Comparison of ENCODE assay signal across 7 cellular contexts in genomic region chr5:172772112-172772906, GRCh38. TPM values are rescaled to one million over a fixed set of nuclear protein-coding genes. Genes with fewer than 3 reads are reported as not detected.
A peak's percentile ranks its signal among the peaks of the same experiment; 100 is the strongest.
DNase-seq lines count a peak whose midpoint lies in the region; ATAC-seq and TF ChIP-seq lines count a peak whose summit lies in the region.

No MANE protein-coding gene starts in this region.

- H3K4me3 ChIP-seq in dorsolateral prefrontal cortex (peak overlapping the region; percentile 63 to 99 (median 92)), lower lobe of right lung (peak overlapping the region; percentile 91)

- peaks cover 28% of the 10 kb centered on the region for H3K36me3 ChIP-seq in lower lobe of right lung

- DNase-seq in NCI-H748 (lab: John Stamatoyannopoulos, UW; ENCODE audit: unreplicated experiment) (peak; percentile 91), dorsolateral prefrontal cortex (peak; percentile 54 to 81 (median 66)), lower lobe of right lung (peak; percentile 99)
- peak; percentile 71 to 81 for DNase-seq in activated CD4-positive, alpha-beta T cell treated with anti-CD3 and anti-CD28 coated beads, Interleukin-2, amount 50 U/mL, for 48 hours
- peak; percentile 59 to 67 (median 63) for DNase-seq in stimulated activated CD4-positive, alpha-beta T cell treated with anti-CD3 and anti-CD28 coated beads, TNF-alpha, amount 100 ng/mL, for 1 hour (ENCODE audit: low read depth in 3 of 3, low spot score in 1 of 3)

- peak; percentile 67 to 96 (median 86) for TF ChIP-seq CTCF in dorsolateral prefrontal cortex (IDR thresholded peaks at IDR 0.05 in 54 of 56, conservative IDR thresholded peaks at IDR 0.05 in 2 of 56; ENCODE audit: low read depth in 1 of 56, partially characterized antibody in 56 of 56)
- TF ChIP-seq CTCF in lower lobe of right lung (IDR thresholded peaks at IDR 0.05): peak; percentile 79

- H3K27me3 ChIP-seq in dorsolateral prefrontal cortex: no peaks in the 10 kb centered on the region
- H3K27me3 ChIP-seq in lower lobe of right lung (ENCODE audit: low read depth): no peaks in the 10 kb centered on the region

- no peaks in the 10 kb centered on the region for H3K9me3 ChIP-seq in lower lobe of right lung

- H3K4me1 ChIP-seq in lower lobe of right lung: peaks cover 74% of the 10 kb centered on the region

- H3K27ac ChIP-seq in dorsolateral prefrontal cortex (peak overlapping the region; percentile 93 to 100 (median 100)), lower lobe of right lung (peak overlapping the region; percentile 100)

- intact Hi-C loops in dorsolateral prefrontal cortex (cut with DNase I): loop anchor here (1.0 to 10.0 kb wide), 6 partner anchors 56 to 160 kb away; partner anchors contain the start of gene ERGIC1 (in 1 of the 2)
- intact Hi-C loops in lower lobe of right lung (cut with DNase I): no loop called here

- ATAC-seq in GM18502 (IDR thresholded peaks at IDR 0.05; ENCODE audit: poor library complexity, unreplicated experiment): peak; percentile 34
- ATAC-seq in HG03095 (IDR thresholded peaks at IDR 0.05; ENCODE audit: unreplicated experiment): peak; percentile 21
- ATAC-seq in lower lobe of right lung: peak; percentile 62 to 76

RNA-seq across cellular contexts. Expression of gene DUSP1, which starts 1.3 kb away (rescaled TPM):
- total RNA-seq in dorsolateral prefrontal cortex (100 to 1,000 TPM in 26 of 120 experiments, 10 to 100 TPM in 94; 25.5 to 228 (median 63.6) TPM), lower lobe of right lung (367 TPM)

Comparison
In these comparisons a context has a peak if more than half of its experiments do, and no peak if none do; other contexts are left out.
1. Peak in every context shown above with its lines: DNase-seq, ATAC-seq, H3K4me3 ChIP-seq and H3K27ac ChIP-seq.